ENCODE assay signal across 8 cellular contexts in the genomic region with DNA sequence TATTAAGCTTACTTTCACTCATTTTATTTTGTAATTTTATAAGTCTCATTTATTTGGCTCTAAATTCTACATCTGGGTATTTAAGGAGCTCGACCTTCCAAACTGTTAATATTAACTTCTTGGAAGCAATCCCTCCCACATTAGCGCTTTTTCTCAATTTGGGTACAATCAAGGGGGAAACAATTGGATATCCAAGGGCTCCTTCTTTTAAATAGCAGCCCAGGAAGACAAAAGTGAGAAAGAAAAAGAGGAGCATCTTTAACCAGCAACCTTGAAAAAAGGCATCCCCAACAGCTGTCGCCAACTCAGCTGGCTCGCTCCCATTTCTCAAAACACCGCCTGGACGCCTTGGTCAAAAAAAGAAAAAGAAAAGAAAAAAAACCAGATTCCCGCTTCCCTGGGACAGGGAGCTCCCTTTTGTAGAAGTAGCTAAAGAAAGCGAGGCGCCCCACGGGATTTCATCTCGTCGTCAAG. TPM values are rescaled to one million over a fixed set of nuclear protein-coding genes. Genes with fewer than 3 reads are reported as not detected.
A peak's percentile ranks its signal among the peaks of the same experiment; 100 is the strongest.
DNase-seq lines count a peak whose midpoint lies in the region; ATAC-seq, FAIRE-seq and TF ChIP-seq lines count a peak whose summit lies in the region.

No MANE protein-coding gene starts in this region.

- no peaks in the 10 kb centered on the region for H3K36me3 ChIP-seq in iPS-18a (ENCODE audit: control insufficient read depth, low read depth, low read length)
- no peaks in the 10 kb centered on the region for H3K36me3 ChIP-seq in small intestine (ENCODE audit: control insufficient read depth in 2 of 2, insufficient read depth in 2 of 2, low read length in 2 of 2)

- no peak overlapping the region for H2AFZ ChIP-seq in H9 (ENCODE audit: low read length)

- no peaks in the 10 kb centered on the region for H3K79me2 ChIP-seq in H9 (ENCODE audit: insufficient read depth, low read length)

- H3K18ac ChIP-seq in H9 (ENCODE audit: insufficient read length, low read depth, low read length), result no peak overlapping the region

- no peaks in the 10 kb centered on the region for H3K79me1 ChIP-seq in H9 (ENCODE audit: insufficient read depth, low read depth, low read length, poor library complexity, severe bottlenecking)

- H4K20me1 ChIP-seq in H9 (ENCODE audit: control insufficient read depth, insufficient read depth, insufficient read length), result no peaks in the 10 kb centered on the region

- H3K4me3 Mint-ChIP-seq in H9, result peak overlapping the region; percentile 71 to 87
- peak overlapping the region; percentile 64 for H3K4me3 Mint-ChIP-seq in activated CD8-positive, alpha-beta T cell treated with anti-CD3 and anti-CD28 coated beads for 36 hours

- H2AK5ac ChIP-seq in H9 (ENCODE audit: insufficient read length, low read length), result no peak overlapping the region

- H4K91ac ChIP-seq in H9 (ENCODE audit: insufficient read length, low read depth, low read length), result no peak overlapping the region

- no peak overlapping the region for H3T11ph ChIP-seq in H9 (ENCODE audit: low read length)

- no peak overlapping the region for H2BK120ac ChIP-seq in H9 (ENCODE audit: low read depth, low read length, poor library complexity, severe bottlenecking)

- H2BK5ac ChIP-seq in H9 (ENCODE audit: insufficient read length, low read length), result no peak overlapping the region

- no peak overlapping the region for H2BK15ac ChIP-seq in H9 (ENCODE audit: low read depth, low read length)

- no peak overlapping the region for H2BK12ac ChIP-seq in H9 (ENCODE audit: insufficient read length, low read depth, low read length)

- H3K4me1 ChIP-seq in H9 (ENCODE audit: insufficient read depth, low read length) (peaks cover 4% of the 10 kb centered on the region; the same call in 1 of the 2 replicates), iPS-18a (ENCODE audit: control insufficient read depth, low read depth, low read length) (peaks cover 9% of the 10 kb centered on the region), small intestine (ENCODE audit: control insufficient read depth in 2 of 2, insufficient read depth in 1 of 2, low read depth in 1 of 2, low read length in 1 of 2) (no peaks in the 10 kb centered on the region)

- DNase-seq in H9 (no peak), small intestine (no peak), NCI-H82 treated with DMSO at 0.1 percent for 48 hours (lab: John Stamatoyannopoulos, UW; ENCODE audit: unreplicated experiment) (no peak)
- no peak for DNase-seq in activated CD8-positive, alpha-beta T cell treated with anti-CD3 and anti-CD28 coated beads for 36 hours

- POLR2A ChIA-PET in activated CD8-positive, alpha-beta T cell treated with anti-CD3 and anti-CD28 coated beads for 36 hours (lab: Charles Lee), result no interaction called here

- no peak overlapping the region for H4K5ac ChIP-seq in H9 (ENCODE audit: insufficient read length, low read depth, low read length)

- no peak overlapping the region; a peak in 1 of 7 replicates for H3K27ac Mint-ChIP-seq in H9
- H3K27ac Mint-ChIP-seq in activated CD8-positive, alpha-beta T cell treated with anti-CD3 and anti-CD28 coated beads for 36 hours, result no peak overlapping the region

- FAIRE-seq in small intestine (lab: Jason Lieb, UNC), result no peak

- peaks cover 35% of the 10 kb centered on the region for H3K27me3 Mint-ChIP-seq in H9 (ENCODE audit: low read depth)
- peaks cover 28% of the 10 kb centered on the region for H3K27me3 Mint-ChIP-seq in activated CD8-positive, alpha-beta T cell treated with anti-CD3 and anti-CD28 coated beads for 36 hours

- H3K4me2 ChIP-seq in H9 (ENCODE audit: insufficient read depth, insufficient read length, low read length), result peak overlapping the region; percentile 80

- H3K27me3 ChIP-seq in H9 (ENCODE audit: insufficient read depth, low read length), result peaks cover 7% of the 10 kb centered on the region; the same call in 1 of the 2 replicates
- peaks cover 41% of the 10 kb centered on the region for H3K27me3 ChIP-seq in iPS-18a (ENCODE audit: control insufficient read depth, insufficient read depth, low read length)
- no peaks in the 10 kb centered on the region for H3K27me3 ChIP-seq in small intestine (ENCODE audit: control insufficient read depth in 2 of 2, insufficient read depth in 2 of 2, low read length in 2 of 2)

- intact Hi-C loops in activated CD8-positive, alpha-beta T cell treated with anti-CD3 and anti-CD28 coated beads for 36 hours (cut with micrococcal nuclease), result no loop called here

- CTCF ChIA-PET in activated CD8-positive, alpha-beta T cell treated with anti-CD3 and anti-CD28 coated beads for 36 hours (lab: Charles Lee), result interaction anchor here (1.4 kb wide), 1 partner anchor 24 kb away, joined by 3 read pairs; no protein-coding TSS in a partner anchor

- no peak overlapping the region for H3K27ac ChIP-seq in H9 (ENCODE audit: insufficient read length, low read depth, low read length)
- H3K27ac ChIP-seq in iPS-18a (ENCODE audit: low read length), result no peak overlapping the region
- peak overlapping the region; percentile 73 to 92 for H3K27ac ChIP-seq in small intestine (ENCODE audit: low read depth in 1 of 2, low read length in 1 of 2)

- TF ChIP-seq CTCF in H9 (conservative IDR thresholded peaks at IDR 0.05), result no peak
- TF ChIP-seq CTCF in activated CD8-positive, alpha-beta T cell treated with anti-CD3 and anti-CD28 coated beads for 36 hours (IDR thresholded peaks at IDR 0.05), result no peak

- H3K9me3 ChIP-seq in H9 (ENCODE audit: control insufficient read depth, low read depth, low read length) (no peaks in the 10 kb centered on the region), iPS-18a (ENCODE audit: control insufficient read depth, low read depth, low read length) (no peaks in the 10 kb centered on the region), small intestine (ENCODE audit: control insufficient read depth, low read depth) (no peaks in the 10 kb centered on the region)

- no peaks in the 10 kb centered on the region for H3K9me3 Mint-ChIP-seq in H9
- H3K9me3 Mint-ChIP-seq in activated CD8-positive, alpha-beta T cell treated with anti-CD3 and anti-CD28 coated beads for 36 hours, result no peaks in the 10 kb centered on the region

- H4K8ac ChIP-seq in H9 (replicated peaks; ENCODE audit: insufficient read length, low read depth, low read length), result no peak overlapping the region

- H3K4me3 ChIP-seq in iPS-18a (ENCODE audit: low read length), result peak overlapping the region; percentile 76
- peak overlapping the region; percentile 53 to 83 for H3K4me3 ChIP-seq in small intestine (ENCODE audit: low read depth in 1 of 2, low read length in 2 of 2)

- H3K4ac ChIP-seq in H9 (ENCODE audit: low read depth, low read length), result no peak overlapping the region

- H3K14ac ChIP-seq in H9 (ENCODE audit: insufficient read depth, low read length), result no peak overlapping the region

- H3K23ac ChIP-seq in H9 (ENCODE audit: insufficient read length, low read depth, low read length), result no peak overlapping the region

- peaks cover 13% of the 10 kb centered on the region for H3K23me2 ChIP-seq in H9 (ENCODE audit: insufficient read length, low read depth, low read length, poor library complexity, severe bottlenecking)

- no peak overlapping the region for H3K56ac ChIP-seq in H9 (ENCODE audit: insufficient read length, low read depth, low read length)

- no peak overlapping the region for H2BK20ac ChIP-seq in H9 (ENCODE audit: low read depth, low read length, poor library complexity, severe bottlenecking)

- no CpG with 5 or more reads among the region's 12 CpGs for WGBS in H9 (ENCODE audit: extremely low coverage, insufficient read length, low lambda C conversion rate)
- WGBS in small intestine, 3 donors, result 0 to 4% (median 3%) methylated on average over 12 of the region's 12 CpGs

- peaks cover 8 to 11% of the 10 kb centered on the region in 2 experiments for H3K4me1 Mint-ChIP-seq in H9
- H3K4me1 Mint-ChIP-seq in activated CD8-positive, alpha-beta T cell treated with anti-CD3 and anti-CD28 coated beads for 36 hours (ENCODE audit: low read depth), result peaks cover 2% of the 10 kb centered on the region

- no peaks in the 10 kb centered on the region for H3K36me3 Mint-ChIP-seq in H9 (ENCODE audit: insufficient read depth in 1 of 3, low read depth in 3 of 3)
- H3K36me3 Mint-ChIP-seq in activated CD8-positive, alpha-beta T cell treated with anti-CD3 and anti-CD28 coated beads for 36 hours (ENCODE audit: low read depth), result no peaks in the 10 kb centered on the region

- H3K9ac ChIP-seq in H9 (ENCODE audit: extremely low read depth, insufficient read length, low read length), result no peak overlapping the region
- H3K9ac ChIP-seq in iPS-18a (ENCODE audit: low read length), result peak overlapping the region; percentile 68

- no peak for ATAC-seq in activated CD8-positive, alpha-beta T cell treated with anti-CD3 and anti-CD28 coated beads for 36 hours
- ATAC-seq in HG03460 (IDR thresholded peaks at IDR 0.05; ENCODE audit: unreplicated experiment) (no peak), HG02610 (IDR thresholded peaks at IDR 0.05; ENCODE audit: unreplicated experiment) (no peak), GM21367 (IDR thresholded peaks at IDR 0.05; ENCODE audit: unreplicated experiment) (no peak)

RNA-seq across cellular contexts. Expression of a gene that starts 0.9 kb away (rescaled TPM):
- 0.52 and 0.66 TPM in 2 replicates for total RNA-seq in H9 (2021)
- under 1 TPM in 1 of 2 experiments, not detected in 1; 0.04 TPM for total RNA-seq in activated CD8-positive, alpha-beta T cell treated with anti-CD3 and anti-CD28 coated beads for 36 hours
- 1 to 10 TPM in 2 of 3 donors, under 1 TPM in 1; 0.67 to 4.5 (median 1.4) TPM for polyA plus RNA-seq in small intestine

Comparison
In these comparisons a context has a peak if more than half of its experiments do, and no peak if none do; other contexts are left out.
1. H3K27ac ChIP-seq: peak in small intestine (2 of 2); none in H9 (single experiment) and iPS-18a (single experiment).